12 cellular contexts compared by ENCODE assay signal in genomic region chr18:11005528-11005927, GRCh38.
A peak's percentile ranks its signal among the peaks of the same experiment; 100 is the strongest.
DNase-seq lines count a peak whose midpoint lies in the region; ATAC-seq, FAIRE-seq and TF ChIP-seq lines count a peak whose summit lies in the region.
"Had no signal": no experiment of that assay in that cellular context is flagged by ENCODE, and none has a peak within 500 bp of the region (broad histone marks: within the 10 kb centered on the region; RNA-seq: fewer than 3 reads in every experiment).

No MANE protein-coding gene starts in this region.

- WGBS in A549 (ENCODE audit: missing lambda C conversion rate): 21% methylated on average over 4 of the region's 5 CpGs
- 73% methylated on average over 5 of the region's 5 CpGs for WGBS in HUES64

- ATAC-seq in A549 (peak in 1 of 2 experiments; percentile 74; a peak in 3 of 6 replicates), lower lobe of right lung (peak; percentile 61 to 66), GM18907 (IDR thresholded peaks at IDR 0.05; ENCODE audit: unreplicated experiment) (no peak)
- ATAC-seq: stimulated activated memory B cell treated with anti-CD40 and anti-IgM and Interleukin-4, amounts not matched to agents 10 μg/mL and 1 μg/mL and 100 μg/mL, for 72 hours had no signal

- POLR2A ChIA-PET in A549 (lab: Yijun Ruan, JAX): no interaction called here

- peak in 1 of 2 experiments; percentile 29; a peak in 1 of 5 replicates for TF ChIP-seq EP300 in A549 (IDR thresholded peaks at IDR 0.05)

- no peaks in the 10 kb centered on the region for H3K36me3 ChIP-seq in HUES64 (ENCODE audit: insufficient read depth, low read length)
- H3K36me3 ChIP-seq in colonic mucosa: no peaks in the 10 kb centered on the region
- no peaks in the 10 kb centered on the region for H3K36me3 ChIP-seq in lower lobe of right lung
- H3K36me3 ChIP-seq: heart right ventricle had no signal

- TF ChIP-seq RAD21 in A549 (conservative IDR thresholded peaks at IDR 0.05 in 1 of 2, IDR thresholded peaks at IDR 0.05 in 1 of 2): no peak

- no peak for TF ChIP-seq CTCF in A549 (IDR thresholded peaks at IDR 0.05)
- no peak for TF ChIP-seq CTCF in colonic mucosa (IDR thresholded peaks at IDR 0.05)
- no peak for TF ChIP-seq CTCF in lower lobe of right lung (IDR thresholded peaks at IDR 0.05)

- H3K9ac ChIP-seq in HUES64 (ENCODE audit: low read depth, low read length) (peak overlapping the region; percentile 16; the same call in 1 of the 2 replicates), colonic mucosa (ENCODE audit: low read depth in 2 of 2, low read length in 2 of 2) (no peak overlapping the region)

- H3K4me1 ChIP-seq in A549 (peaks cover 16% of the 10 kb centered on the region; the same call in 2 of the 3 replicates), HUES64 (ENCODE audit: insufficient read depth, low read length) (peaks cover 19% of the 10 kb centered on the region; the same call in 1 of the 2 replicates), colonic mucosa (no peaks in the 10 kb centered on the region), lower lobe of right lung (no peaks in the 10 kb centered on the region)
- H3K4me1 ChIP-seq: heart right ventricle had no signal

- intact Hi-C loops in colonic mucosa (cut with DNase I): no loop called here
- intact Hi-C loops in lower lobe of right lung (cut with DNase I): no loop called here

- DNase-seq in A549 (ENCODE audit: low read depth in 1 of 2, low spot score in 1 of 2) (peak; percentile 4 to 36), colonic mucosa (peak; percentile 42), lower lobe of right lung (no peak), NCI-H2081 (lab: John Stamatoyannopoulos, UW) (no peak), NCI-H69 (lab: John Stamatoyannopoulos, UW) (no peak), NAMALWA (ENCODE audit: low spot score) (no peak)
- DNase-seq: activated effector memory CD4-positive, alpha-beta T cell treated with Interleukin-2 at 50 U/mL for 16 hours; heart right ventricle; retina had no signal

- H3K27ac ChIP-seq in A549 (0 out of 6 replicates have a peak overlapping the region, but pooled peaks of 1 of the 2 experiments have one; percentile 41), HUES64 (ENCODE audit: low read depth, low read length) (no peak overlapping the region), colonic mucosa (no peak overlapping the region), lower lobe of right lung (peak overlapping the region; percentile 24)
- H3K27ac ChIP-seq: heart right ventricle had no signal

- TF ChIP-seq POLR2A in A549 (IDR thresholded peaks at IDR 0.05; ENCODE audit: low read length): no peak

- H3K9me3 ChIP-seq in A549 (no peaks in the 10 kb centered on the region), HUES64 (ENCODE audit: insufficient read depth, low read depth, low read length) (no peaks in the 10 kb centered on the region), colonic mucosa (no peaks in the 10 kb centered on the region), lower lobe of right lung (no peaks in the 10 kb centered on the region)
- H3K9me3 ChIP-seq: heart right ventricle had no signal

- no peaks in the 10 kb centered on the region for H3K27me3 ChIP-seq in HUES64 (ENCODE audit: insufficient read depth, low read length)
- H3K27me3 ChIP-seq in colonic mucosa: no peaks in the 10 kb centered on the region
- no peaks in the 10 kb centered on the region for H3K27me3 ChIP-seq in lower lobe of right lung (ENCODE audit: low read depth)
- H3K27me3 ChIP-seq: heart right ventricle had no signal

- H3K4me3 ChIP-seq in A549 (no peak overlapping the region), HUES64 (ENCODE audit: low read length) (no peak overlapping the region), colonic mucosa (no peak overlapping the region), lower lobe of right lung (no peak overlapping the region)
- H3K4me3 ChIP-seq: heart right ventricle had no signal

- peak overlapping the region; percentile 30 for H3K4me2 ChIP-seq in A549

- CTCF ChIA-PET in A549 (lab: Yijun Ruan, JAX): no interaction called here

- no peak for FAIRE-seq in A549 (lab: Jason Lieb, UNC)

TF ChIP-seq in A549, 52 proteins besides CTCF, POLR2A, EP300 and RAD21:
- TF ChIP-seq BCL3 (IDR thresholded peaks at IDR 0.05) (no peak), TFCP2L1 (CRISPR knock-in tag; IDR thresholded peaks at IDR 0.05) (no peak), MYC (IDR thresholded peaks at IDR 0.05; ENCODE audit: borderline replicate concordance, low read length) (no peak), HMGXB4 (CRISPR knock-in tag; IDR thresholded peaks at IDR 0.05; ENCODE audit: borderline replicate concordance) (no peak), FOSL2 (IDR thresholded peaks at IDR 0.05) (0 out of 2 replicates have a peak, but pooled peaks have one; percentile 17), FOSL2 (CRISPR knock-in tag; IDR thresholded peaks at IDR 0.05) (no peak), JUNB (IDR thresholded peaks at IDR 0.05) (peak; percentile 54; the same call in 1 of the 2 replicates), CEBPB (IDR thresholded peaks at IDR 0.05) (no peak), E2F6 (IDR thresholded peaks at IDR 0.05; ENCODE audit: borderline replicate concordance, low read depth) (no peak), ZNF302 (CRISPR knock-in tag; IDR thresholded peaks at IDR 0.05) (no peak), JUN (IDR thresholded peaks at IDR 0.05) (no peak), ELK1 (IDR thresholded peaks at IDR 0.05; ENCODE audit: low read depth, low read length) (no peak), ATOH8 (CRISPR knock-in tag; IDR thresholded peaks at IDR 0.05; ENCODE audit: low read depth) (no peak), PBX3 (IDR thresholded peaks at IDR 0.05) (no peak)

Comparison
In these comparisons a context has a peak if more than half of its experiments do, and no peak if none do; other contexts are left out.
1. DNase-seq: peak in A549 (2 of 2) and colonic mucosa (single experiment); none in lower lobe of right lung (single experiment), NCI-H2081 (0 of 2), NCI-H69 (single experiment) and NAMALWA (single experiment).